9 cellular contexts compared by ENCODE assay signal in genomic region chr12:57241556-57242310, GRCh38. TPM values are rescaled to one million over a fixed set of nuclear protein-coding genes. Genes with fewer than 3 reads are reported as not detected.
DNase-seq lines count a peak whose midpoint lies in the region; ATAC-seq and TF ChIP-seq lines count a peak whose summit lies in the region.
"Had no signal": no experiment of that assay in that cellular context is flagged by ENCODE, and none has a peak within 500 bp of the region (broad histone marks: within the 10 kb centered on the region; RNA-seq: fewer than 3 reads in every experiment).

No MANE protein-coding gene starts in this region.

- BruUV-seq in A673 (replicated peaks; lab: Mats Ljungman, UMichigan) (no TSS peak), Caco-2 (replicated peaks; lab: Mats Ljungman, UMichigan) (no TSS peak)

- H3K4me3 ChIP-seq in A673 (ENCODE audit: low read depth, low read length, poor library complexity, severe bottlenecking) (peak overlapping the region; percentile 50), Caco-2 (ENCODE audit: low read depth, low read length) (no peak overlapping the region), iPS-18a (ENCODE audit: low read length) (peak overlapping the region; percentile 62)

- no peak overlapping the region for H3K27ac Mint-ChIP-seq in Caco-2 (ENCODE audit: unreplicated experiment)
- H3K27ac Mint-ChIP-seq in T-cell, result no peak overlapping the region

- peaks cover 44% of the 10 kb centered on the region for H3K4me1 ChIP-seq in A673 (ENCODE audit: insufficient read depth, low read length, poor library complexity, severe bottlenecking)
- H3K4me1 ChIP-seq in Caco-2, result peaks cover 19% of the 10 kb centered on the region
- peaks cover 23% of the 10 kb centered on the region for H3K4me1 ChIP-seq in iPS-18a (ENCODE audit: control insufficient read depth, low read depth, low read length)

- intact Hi-C loops in A673 (cut with micrococcal nuclease; ENCODE audit: unreplicated experiment) (loop anchor here (5.0 kb wide), 1 partner anchor 114 kb away; the partner anchor contains the start of gene LRP1), Caco-2 (cut with micrococcal nuclease; ENCODE audit: unreplicated experiment) (no loop called here)

- no peak for ATAC-seq in T-cell (replicated peaks in 1 of 4)
- ATAC-seq in HG03460 (IDR thresholded peaks at IDR 0.05; ENCODE audit: unreplicated experiment), result no peak

- peak overlapping the region; percentile 74 for H3K4me3 Mint-ChIP-seq in Caco-2 (ENCODE audit: unreplicated experiment)
- H3K4me3 Mint-ChIP-seq in T-cell, result peak overlapping the region; percentile 58 to 95 (median 92)

- H3K36me3 ChIP-seq in A673 (ENCODE audit: insufficient read depth, low read length, poor library complexity, severe bottlenecking), result no peaks in the 10 kb centered on the region
- no peaks in the 10 kb centered on the region for H3K36me3 ChIP-seq in Caco-2 (ENCODE audit: control insufficient read depth, insufficient read depth, low read length)
- no peaks in the 10 kb centered on the region for H3K36me3 ChIP-seq in iPS-18a (ENCODE audit: control insufficient read depth, low read depth, low read length)
- H3K36me3 ChIP-seq: adrenal gland had no signal

- H3K9me3 ChIP-seq in A673 (ENCODE audit: low read depth, low read length, poor library complexity, severe bottlenecking), result no peaks in the 10 kb centered on the region
- H3K9me3 ChIP-seq in Caco-2, result no peaks in the 10 kb centered on the region
- peaks cover 3% of the 10 kb centered on the region for H3K9me3 ChIP-seq in iPS-18a (ENCODE audit: control insufficient read depth, low read depth, low read length)
- H3K9me3 ChIP-seq: adrenal gland had no signal

- peaks cover 48% of the 10 kb centered on the region for H3K36me3 Mint-ChIP-seq in Caco-2 (ENCODE audit: insufficient read depth, unreplicated experiment)
- peaks cover 2% of the 10 kb centered on the region for H3K36me3 Mint-ChIP-seq in T-cell

- H3K27me3 ChIP-seq in A673 (replicated peaks; ENCODE audit: insufficient read depth, low read depth, low read length, poor library complexity) (peaks cover 12% of the 10 kb centered on the region), Caco-2 (replicated peaks; ENCODE audit: control insufficient read depth, insufficient read depth, low read length) (peaks cover 9% of the 10 kb centered on the region), iPS-18a (ENCODE audit: control insufficient read depth, insufficient read depth, low read length) (peaks cover 76% of the 10 kb centered on the region)

- CTCF ChIA-PET in A673 (lab: Charles Lee) (interaction anchor here (0.6 to 2.3 kb wide), 9 partner anchors 12 to 217 kb away, joined by 3 to 50 read pairs (median 6); partner anchors contain the start of genes GLI1 and SHMT2), Caco-2 (lab: Charles Lee) (interaction anchor here (0.5 to 6.4 kb wide), 5 partner anchors 12 to 127 kb away, joined by 4 to 80 read pairs (median 12); partner anchors contain the start of gene SHMT2), T-cell (lab: Charles Lee) (interaction anchor here (0.6 to 8.2 kb wide), 18 partner anchors 9 to 687 kb away, joined by 3 to 66 read pairs (median 4); partner anchors contain the start of genes SHMT2 (in 2 of the 2) and STAC3 (in 1 of the 2))

- POLR2A ChIA-PET in A673 (lab: Charles Lee; ENCODE audit: low non-redundant PET), result no interaction called here
- POLR2A ChIA-PET in Caco-2 (lab: Charles Lee), result interaction anchor here (1.8 kb wide), 1 partner anchor 12 kb away, joined by 16 read pairs; the partner anchor contains the start of gene SHMT2
- POLR2A ChIA-PET in T-cell (lab: Charles Lee), result no interaction called here

- no peak for DNase-seq in A673 (ENCODE audit: low spot score)
- no peak for DNase-seq in Caco-2
- DNase-seq in T-cell, result no peak
- DNase-seq in HPDE6-E6E7 (ENCODE audit: extremely low spot score), result no peak
- no peak for DNase-seq in activated gamma-delta T cell (lab: John Stamatoyannopoulos, UW)
- no peak for DNase-seq in COLO829 (ENCODE audit: low spot score)

- TF ChIP-seq CTCF in A673 (conservative IDR thresholded peaks at IDR 0.05; ENCODE audit: low read depth, low read length), result no peak
- no peak for TF ChIP-seq CTCF in Caco-2 (IDR thresholded peaks at IDR 0.05; ENCODE audit: insufficient read depth in 1 of 2, low read depth in 1 of 2, low read length in 1 of 2, severe bottlenecking in 1 of 2, unreplicated experiment in 1 of 2)

- peaks cover 7% of the 10 kb centered on the region for H3K27me3 Mint-ChIP-seq in Caco-2 (ENCODE audit: insufficient read depth, unreplicated experiment)
- peaks cover 34 to 65% of the 10 kb centered on the region in 2 donors for H3K27me3 Mint-ChIP-seq in T-cell

- no peak overlapping the region for H3K27ac ChIP-seq in A673 (ENCODE audit: low read depth, low read length, poor library complexity, severe bottlenecking)
- H3K27ac ChIP-seq in iPS-18a (ENCODE audit: low read length), result no peak overlapping the region
- H3K27ac ChIP-seq: adrenal gland had no signal

- H3K9ac ChIP-seq in iPS-18a (ENCODE audit: low read length), result no peak overlapping the region

- H3K4me1 Mint-ChIP-seq in Caco-2 (ENCODE audit: low read depth, unreplicated experiment) (peaks cover 43% of the 10 kb centered on the region), T-cell (peaks cover 65 to 73% (median 66%) of the 10 kb centered on the region in 3 donors)

- H3K9me3 Mint-ChIP-seq in Caco-2 (ENCODE audit: unreplicated experiment) (no peaks in the 10 kb centered on the region), T-cell (no peaks in the 10 kb centered on the region)

RNA-seq across cellular contexts. Expression of gene STAC3, which starts 9.3 kb away (rescaled TPM):
- 7.0 and 8.4 TPM in 2 replicates for total RNA-seq in A673 (2021)
- total RNA-seq in Caco-2 (2022), result 0.70 and 1.3 TPM in 2 replicates
- 1 to 10 TPM; 1.3 to 4.9 (median 2.9) TPM for total RNA-seq in T-cell

RNA-seq across cellular contexts. Expression of gene SHMT2, which starts 12.2 kb away (rescaled TPM):
- total RNA-seq in A673 (2021), result 274 and 310 TPM in 2 replicates
- total RNA-seq in Caco-2 (2022), result 387 and 466 TPM in 2 replicates
- total RNA-seq in T-cell, result 10 to 100 TPM; 31.0 to 80.9 (median 55.6) TPM

RNA-seq across cellular contexts. Expression of gene NXPH4, which starts 25.1 kb away (rescaled TPM):
- total RNA-seq in A673 (2021) (4.8 and 6.0 TPM in 2 replicates), Caco-2 (2022) (10.0 and 10.6 TPM in 2 replicates), T-cell (1 to 10 TPM in 2 of 5 donors, under 1 TPM in 2, not detected in 1; 0.49 to 4.5 (median 1.0) TPM)
